Comparison of ENCODE assay signal across 24 cellular contexts in genomic region chrX:139023531-139023930, GRCh38.
DNase-seq lines count a peak whose midpoint lies in the region; ATAC-seq, FAIRE-seq and TF ChIP-seq lines count a peak whose summit lies in the region.
"Had no signal": no experiment of that assay in that cellular context is flagged by ENCODE, and none has a peak within 500 bp of the region (broad histone marks: within the 10 kb centered on the region; RNA-seq: fewer than 3 reads in every experiment).

No MANE protein-coding gene starts in this region.

- TF ChIP-seq POLR2A in HepG2 (IDR thresholded peaks at IDR 0.05; ENCODE audit: insufficient read depth in 1 of 2, low read depth in 2 of 2, low read length in 2 of 2) (no peak), right lobe of liver (IDR thresholded peaks at IDR 0.05) (no peak), K562 (conservative IDR thresholded peaks at IDR 0.05) (no peak)

- H3K4me1 Mint-ChIP-seq in osteocyte (ENCODE audit: unreplicated experiment): no peaks in the 10 kb centered on the region
- H3K4me1 Mint-ChIP-seq: B cell; CD4-positive, CD25-positive, alpha-beta regulatory T cell had no signal

- BruUV-seq in HepG2 (replicated peaks; lab: Mats Ljungman, UMichigan) (no TSS peak), K562 (replicated peaks; lab: Mats Ljungman, UMichigan) (no TSS peak)

- WGBS in HepG2 (ENCODE audit: low lambda C conversion rate): 27% methylated on average over 3 of the region's 3 CpGs
- WGBS in right lobe of liver (ENCODE audit: insufficient coverage, low coverage, low lambda C conversion rate, missing lambda C conversion rate): 65% methylated on average over 3 of the region's 3 CpGs
- 16% methylated on average over 3 of the region's 3 CpGs for WGBS in K562 (ENCODE audit: insufficient coverage, low coverage, missing lambda C conversion rate)

- no peak overlapping the region for H3K27ac Mint-ChIP-seq in osteocyte (ENCODE audit: unreplicated experiment)
- H3K27ac Mint-ChIP-seq: B cell; CD4-positive, CD25-positive, alpha-beta regulatory T cell; CD8-positive, alpha-beta T cell; HFFc6 had no signal

- H3K79me2 ChIP-seq in HepG2 (ENCODE audit: insufficient read depth, low read length) (no peaks in the 10 kb centered on the region), K562 (ENCODE audit: control insufficient read depth, insufficient read depth, low read length) (no peaks in the 10 kb centered on the region)

- no peak overlapping the region for H3K4me2 ChIP-seq in HepG2 (ENCODE audit: low read depth, low read length)
- H3K4me2 ChIP-seq in K562 (ENCODE audit: insufficient read depth, low read length): no peak overlapping the region
- H3K4me2 ChIP-seq: BLaER1 had no signal

- ATAC-seq in HepG2 (no peak), right lobe of liver (no peak), K562 (no peak)
- ATAC-seq: CD8-positive, alpha-beta T cell; HCT116 had no signal

- H2AFZ ChIP-seq in HepG2 (ENCODE audit: low read length) (no peak overlapping the region), K562 (ENCODE audit: low read depth, low read length) (no peak overlapping the region)
- H2AFZ ChIP-seq: GM23248 had no signal

- H3K4me1 ChIP-seq in HepG2 (ENCODE audit: insufficient read depth, low read length) (no peaks in the 10 kb centered on the region), right lobe of liver (no peaks in the 10 kb centered on the region), K562 (replicated peaks in 1 of 2; ENCODE audit: control insufficient read depth in 2 of 2, insufficient read depth in 2 of 2, low read length in 2 of 2) (no peaks in the 10 kb centered on the region), kidney (ENCODE audit: control insufficient read depth in 1 of 2, insufficient read depth in 1 of 2, low read depth in 1 of 2, low read length in 2 of 2) (no peaks in the 10 kb centered on the region)
- H3K4me1 ChIP-seq: BLaER1, Caco-2 had no signal

- no peak overlapping the region for H3K4me3 Mint-ChIP-seq in osteocyte (ENCODE audit: unreplicated experiment)
- H3K4me3 Mint-ChIP-seq: B cell; CD4-positive, CD25-positive, alpha-beta regulatory T cell; CD8-positive, alpha-beta T cell; HFFc6 had no signal

- POLR2A ChIA-PET in HepG2 (lab: Yijun Ruan, JAX): no interaction called here
- POLR2A ChIA-PET in K562 (lab: Yijun Ruan, JAX): no interaction called here

- H3K9me1 ChIP-seq in K562 (ENCODE audit: control insufficient read depth, insufficient read depth, low read length): no peaks in the 10 kb centered on the region

- H3K9ac ChIP-seq in HepG2 (ENCODE audit: insufficient read depth, low read depth, low read length) (no peak overlapping the region), K562 (ENCODE audit: insufficient read depth in 1 of 2, low read depth in 2 of 2, low read length in 2 of 2) (no peak overlapping the region), kidney (ENCODE audit: low read length in 2 of 2) (no peak overlapping the region)
- H3K9ac ChIP-seq: BLaER1, GM23248 had no signal

- H3K27me3 ChIP-seq in HepG2 (ENCODE audit: control insufficient read depth in 1 of 2, insufficient read depth in 2 of 2, low read length in 2 of 2) (no peaks in the 10 kb centered on the region), right lobe of liver (no peaks in the 10 kb centered on the region), K562 (ENCODE audit: control insufficient read depth in 2 of 2, insufficient read depth in 2 of 2, low read length in 2 of 2) (no peaks in the 10 kb centered on the region)

- H3K9me3 Mint-ChIP-seq in osteocyte (ENCODE audit: unreplicated experiment): peaks cover 16% of the 10 kb centered on the region
- H3K9me3 Mint-ChIP-seq: CD8-positive, alpha-beta T cell had no signal

- H3K36me3 Mint-ChIP-seq in osteocyte (ENCODE audit: unreplicated experiment): no peaks in the 10 kb centered on the region
- H3K36me3 Mint-ChIP-seq: CD4-positive, CD25-positive, alpha-beta regulatory T cell; CD8-positive, alpha-beta T cell had no signal

- H3K27ac ChIP-seq in HepG2 (ENCODE audit: extremely low read length, insufficient read depth, low read length): no peak overlapping the region
- no peak overlapping the region for H3K27ac ChIP-seq in right lobe of liver
- no peak overlapping the region for H3K27ac ChIP-seq in K562 (ENCODE audit: extremely low read depth, low read depth, low read length)
- no peak overlapping the region for H3K27ac ChIP-seq in kidney (ENCODE audit: low read depth in 2 of 2, low read length in 2 of 2)
- H3K27ac ChIP-seq: 22Rv1, BLaER1, C4-2B, GM23248 had no signal

- intact Hi-C loops in HepG2 (cut with micrococcal nuclease; ENCODE audit: unreplicated experiment) (no loop called here), right lobe of liver (cut with DNase I) (no loop called here), K562 (cut with micrococcal nuclease) (no loop called here), kidney (cut with DNase I) (no loop called here), posterior vena cava (cut with DNase I) (no loop called here)

- TF ChIP-seq RAD21 in HepG2 (CRISPR knock-in tag; IDR thresholded peaks at IDR 0.05) (no peak), K562 (CRISPR knock-in tag; conservative IDR thresholded peaks at IDR 0.05 in 1 of 2, IDR thresholded peaks at IDR 0.05 in 1 of 2) (no peak)

- no peaks in the 10 kb centered on the region for H3K36me3 ChIP-seq in HepG2 (replicated peaks in 1 of 2; ENCODE audit: control insufficient read depth in 1 of 2, insufficient read depth in 2 of 2, low read length in 2 of 2)
- no peaks in the 10 kb centered on the region for H3K36me3 ChIP-seq in right lobe of liver
- no peaks in the 10 kb centered on the region for H3K36me3 ChIP-seq in K562 (ENCODE audit: control insufficient read depth, insufficient read depth, low read length)
- H3K36me3 ChIP-seq in kidney (ENCODE audit: control insufficient read depth in 1 of 2, insufficient read depth in 2 of 2, low read length in 2 of 2): no peaks in the 10 kb centered on the region
- H3K36me3 ChIP-seq: BLaER1 had no signal

- DNase-seq in HepG2 (ENCODE audit: low spot score): no peak
- DNase-seq in right lobe of liver: no peak
- DNase-seq in K562 (ENCODE audit: extremely low read depth in 1 of 4, low spot score in 3 of 4): no peak
- no peak for DNase-seq in kidney
- DNase-seq in osteocyte (ENCODE audit: extremely low spot score, unreplicated experiment): no peak
- DNase-seq in kidney tubule cell (ENCODE audit: low spot score): no peak
- DNase-seq in posterior vena cava (ENCODE audit: low spot score): no peak
- DNase-seq: Caco-2; CD4-positive, CD25-positive, alpha-beta regulatory T cell; CD8-positive, alpha-beta T cell; DMS153; DND-41; GM23248; H7; HFFc6 had no signal

- in situ Hi-C loops in HepG2 (cut with HindIII; ENCODE audit: extremely low pct_ligation_motif_present, low pct_unique_long_range_greater_than_20kb) (no loop called here), K562 (cut with MboI) (no loop called here)

- no peak for FAIRE-seq in HepG2 (lab: Jason Lieb, UNC)
- no peak for FAIRE-seq in K562 (lab: Jason Lieb, UNC)
- peak; percentile 61 for FAIRE-seq in kidney (lab: Jason Lieb, UNC)
- FAIRE-seq: A204.1, G401.6, GM19239, H1 had no signal

- H3K27me3 Mint-ChIP-seq in osteocyte (ENCODE audit: unreplicated experiment): no peaks in the 10 kb centered on the region
- H3K27me3 Mint-ChIP-seq: B cell; CD4-positive, CD25-positive, alpha-beta regulatory T cell had no signal

- no peak for TF ChIP-seq CTCF in HepG2 (CRISPR knock-in tag; IDR thresholded peaks at IDR 0.05)
- no peak for TF ChIP-seq CTCF in right lobe of liver (IDR thresholded peaks at IDR 0.05)
- TF ChIP-seq CTCF in K562 (IDR thresholded peaks at IDR 0.05 in 2 of 3, conservative IDR thresholded peaks at IDR 0.05 in 1 of 3; ENCODE audit: insufficient read depth in 2 of 3, low read depth in 1 of 3, low read length in 3 of 3): no peak
- TF ChIP-seq CTCF in kidney (IDR thresholded peaks at IDR 0.05; ENCODE audit: borderline replicate concordance, extremely low read depth, insufficient read depth): no peak
- no peak for TF ChIP-seq CTCF in osteocyte (IDR thresholded peaks at IDR 0.05)

- H4K20me1 ChIP-seq in HepG2 (ENCODE audit: insufficient read depth, low read length): no peaks in the 10 kb centered on the region
- no peaks in the 10 kb centered on the region for H4K20me1 ChIP-seq in K562 (replicated peaks; ENCODE audit: control insufficient read depth, insufficient read depth, low read length)
- H4K20me1 ChIP-seq: BLaER1 had no signal

- H3K9me3 ChIP-seq in HepG2 (ENCODE audit: low read length): peaks cover 28% of the 10 kb centered on the region
- no peaks in the 10 kb centered on the region for H3K9me3 ChIP-seq in right lobe of liver
- no peaks in the 10 kb centered on the region for H3K9me3 ChIP-seq in K562 (replicated peaks; ENCODE audit: control insufficient read depth, insufficient read depth, low read depth, low read length)
- no peaks in the 10 kb centered on the region for H3K9me3 ChIP-seq in kidney (ENCODE audit: control insufficient read depth in 1 of 2, low read length in 2 of 2)
- H3K9me3 ChIP-seq: BLaER1, Caco-2 had no signal

- CTCF ChIA-PET in HepG2 (lab: Yijun Ruan, JAX; ENCODE audit: low intra/inter-chr PET ratio, low total read pairs): no interaction called here
- CTCF ChIA-PET in K562 (lab: Yijun Ruan, JAX; ENCODE audit: low intra/inter-chr PET ratio): no interaction called here

- no peak for TF ChIP-seq EP300 in HepG2 (IDR thresholded peaks at IDR 0.05; ENCODE audit: low read depth in 2 of 2, low read length in 2 of 2)
- TF ChIP-seq EP300 in HepG2 (CRISPR knock-in tag; IDR thresholded peaks at IDR 0.05; ENCODE audit: borderline replicate concordance): no peak
- TF ChIP-seq EP300 in K562 (IDR thresholded peaks at IDR 0.05; ENCODE audit: low read length): no peak

- H3K4me3 ChIP-seq in HepG2 (replicated peaks in 1 of 3; ENCODE audit: insufficient read depth in 1 of 3, low read depth in 2 of 3, low read length in 3 of 3) (no peak overlapping the region), right lobe of liver (no peak overlapping the region), K562 (no peak overlapping the region), kidney (ENCODE audit: low read length in 2 of 2) (no peak overlapping the region)
- H3K4me3 ChIP-seq: BLaER1, GM23248 had no signal

TF ChIP-seq in HepG2, 621 proteins besides CTCF, POLR2A, EP300 and RAD21 (continues in another document):
- TF ChIP-seq MAFK (conservative IDR thresholded peaks at IDR 0.05 in 1 of 2, IDR thresholded peaks at IDR 0.05 in 1 of 2; ENCODE audit: low read length in 2 of 2) (peak; percentile 19 to 65; a peak in 2 of 4 replicates), NR2F2 (IDR thresholded peaks at IDR 0.05; ENCODE audit: borderline replicate concordance, low read depth) (no peak), ZNF34 (CRISPR knock-in tag; IDR thresholded peaks at IDR 0.05; ENCODE audit: borderline replicate concordance) (no peak), DNMT1 (CRISPR knock-in tag; IDR thresholded peaks at IDR 0.05) (no peak), ZNF441 (CRISPR knock-in tag; IDR thresholded peaks at IDR 0.05; ENCODE audit: borderline replicate concordance) (no peak)

TF ChIP-seq in K562, 482 proteins besides CTCF, POLR2A, EP300 and RAD21 (continues in another document):
- TF ChIP-seq PHF20 (IDR thresholded peaks at IDR 0.05; ENCODE audit: partially characterized antibody): no peak
- TF ChIP-seq NCOA4 (IDR thresholded peaks at IDR 0.05; ENCODE audit: partially characterized antibody): no peak

Comparison
In these comparisons a context has a peak if more than half of its experiments do, and no peak if none do; other contexts are left out.
1. Of the 241 proteins assayed by ChIP-seq in both HepG2 and K562: peak only in HepG2: none; only in K562: JUNB, JUND, MAFF and MAFG; in both: MAFK; in neither: 232; mixed calls (peak in some experiments, not most) for 4.